Comparison of ENCODE assay signal across 8 cellular contexts in genomic region chr20:33947709-33948295, GRCh38. TPM values are rescaled to one million over a fixed set of nuclear protein-coding genes. Genes with fewer than 3 reads are reported as not detected.
DNase-seq lines count a peak whose midpoint lies in the region; ATAC-seq, FAIRE-seq and TF ChIP-seq lines count a peak whose summit lies in the region.

No MANE protein-coding gene starts in this region.

- BruUV-seq in OCI-LY7 (replicated peaks; lab: Mats Ljungman, UMichigan): no TSS peak

- H3K4me3 ChIP-seq in BJ (ENCODE audit: low read depth, low read length) (no peak overlapping the region), OCI-LY7 (ENCODE audit: low read depth, low read length, poor library complexity, severe bottlenecking) (no peak overlapping the region)

- H3K27me3 ChIP-seq in BJ (ENCODE audit: control insufficient read depth, insufficient read depth, low read length): no peaks in the 10 kb centered on the region; the same call in 1 of the 2 replicates

- no peaks in the 10 kb centered on the region for H3K4me1 ChIP-seq in OCI-LY7 (ENCODE audit: insufficient read depth, low read length, poor library complexity, severe bottlenecking)

- no peak overlapping the region for H2AFZ ChIP-seq in OCI-LY7 (ENCODE audit: low read length)

- intact Hi-C loops in OCI-LY7 (cut with micrococcal nuclease; ENCODE audit: unreplicated experiment): loop anchor here (1.0 to 2.0 kb wide), 4 partner anchors 75 to 181 kb away; no protein-coding TSS in a partner anchor

- no peak overlapping the region for H3K4me2 ChIP-seq in OCI-LY7 (ENCODE audit: low read length)

- H3K36me3 ChIP-seq in BJ (ENCODE audit: control insufficient read depth, insufficient read depth, low read length) (no peaks in the 10 kb centered on the region), OCI-LY7 (ENCODE audit: insufficient read depth, low read length) (peaks cover 3% of the 10 kb centered on the region; the same call in 1 of the 2 replicates)

- H4K20me1 ChIP-seq in OCI-LY7 (ENCODE audit: insufficient read depth, low read length): no peaks in the 10 kb centered on the region

- H3K9me2 ChIP-seq in OCI-LY7 (ENCODE audit: insufficient read depth, low read length): no peaks in the 10 kb centered on the region

- CTCF ChIA-PET in BJ (lab: Yijun Ruan, JAX): no interaction called here
- CTCF ChIA-PET in OCI-LY7 (lab: Charles Lee; ENCODE audit: unreplicated experiment): no interaction called here

- ATAC-seq in stimulated activated naive CD8-positive, alpha-beta T cell treated with anti-CD3 and anti-CD28 coated beads, Interleukin-15, Interleukin-2, amounts not matched to agents 100 U/mL and 50 U/mL, for 24 hours: peak; percentile 57

- no peak overlapping the region for H3K27ac ChIP-seq in OCI-LY7 (ENCODE audit: low read depth, low read length, poor library complexity, severe bottlenecking)

- no peaks in the 10 kb centered on the region for H3K79me2 ChIP-seq in OCI-LY7 (ENCODE audit: insufficient read depth, low read depth, low read length)

- peaks cover 42% of the 10 kb centered on the region for H3K9me3 ChIP-seq in OCI-LY7 (ENCODE audit: low read length)

- peak; percentile 37 for TF ChIP-seq CTCF in BJ (IDR thresholded peaks at IDR 0.05; ENCODE audit: insufficient read depth, low read depth, low read length)
- TF ChIP-seq CTCF in OCI-LY7 (conservative IDR thresholded peaks at IDR 0.05; ENCODE audit: low read length): peak; percentile 100

- no peak for TF ChIP-seq POLR2A in H54 (IDR thresholded peaks at IDR 0.05; ENCODE audit: low read depth, low read length)

- POLR2A ChIA-PET in BJ (lab: Charles Lee): no interaction called here
- POLR2A ChIA-PET in OCI-LY7 (lab: Charles Lee): no interaction called here

- no peak for FAIRE-seq in H54 (lab: Jason Lieb, UNC)

- DNase-seq in BJ (ENCODE audit: low read depth) (no peak), H54 (ENCODE audit: insufficient read length, low spot score) (peak; percentile 61), OCI-LY7 (ENCODE audit: low spot score) (peak; percentile 87), iPS-NIHi7 (ENCODE audit: extremely low spot score) (peak; percentile 96), retina (no peak), Ammon's horn (ENCODE audit: low spot score) (no peak)
- DNase-seq in activated naive CD4-positive, alpha-beta T cell treated with Interleukin-2 at 50 U/mL for 16 hours: peak; percentile 29
- DNase-seq in stimulated activated naive CD8-positive, alpha-beta T cell treated with anti-CD3 and anti-CD28 coated beads, Interleukin-15, Interleukin-2, amounts not matched to agents 100 U/mL and 50 U/mL, for 24 hours: peak; percentile 62

RNA-seq across cellular contexts. Expression of gene RALY, which starts 45.9 kb away (rescaled TPM):
- polyA plus RNA-seq in BJ (2011; rRNA removed): 93.6 and 144 TPM in 2 replicates
- 69.1 and 84.8 TPM in 2 replicates for polyA minus RNA-seq in BJ (2011; rRNA and poly(A)+ RNA removed)
- total RNA-seq in OCI-LY7 (2014; rRNA removed; shearing (Covaris generic)): 136 and 151 TPM in 2 replicates
- total RNA-seq in OCI-LY7 (2022): 163 and 173 TPM in 2 replicates

Comparison
In these comparisons a context has a peak if more than half of its experiments do, and no peak if none do; other contexts are left out.
1. DNase-seq: peak in H54 (single experiment), OCI-LY7 (single experiment), activated naive CD4-positive, alpha-beta T cell treated with Interleukin-2 at 50 U/mL for 16 hours (single experiment), iPS-NIHi7 (single experiment) and stimulated activated naive CD8-positive, alpha-beta T cell treated with anti-CD3 and anti-CD28 coated beads, Interleukin-15, Interleukin-2, amounts not matched to agents 100 U/mL and 50 U/mL, for 24 hours (single experiment); none in BJ (single experiment), retina (single experiment) and Ammon's horn (single experiment).